In genomic region chr18:26271917-26272549, GRCh38 we compare ENCODE assay signal across 1 cellular context.
TF ChIP-seq lines count a peak whose summit lies in the region.

No MANE protein-coding gene starts in this region.

TF ChIP-seq in K562, 482 proteins besides CTCF, POLR2A, EP300 and RAD21 (continued from another document):
- TF ChIP-seq, protein P1, sequence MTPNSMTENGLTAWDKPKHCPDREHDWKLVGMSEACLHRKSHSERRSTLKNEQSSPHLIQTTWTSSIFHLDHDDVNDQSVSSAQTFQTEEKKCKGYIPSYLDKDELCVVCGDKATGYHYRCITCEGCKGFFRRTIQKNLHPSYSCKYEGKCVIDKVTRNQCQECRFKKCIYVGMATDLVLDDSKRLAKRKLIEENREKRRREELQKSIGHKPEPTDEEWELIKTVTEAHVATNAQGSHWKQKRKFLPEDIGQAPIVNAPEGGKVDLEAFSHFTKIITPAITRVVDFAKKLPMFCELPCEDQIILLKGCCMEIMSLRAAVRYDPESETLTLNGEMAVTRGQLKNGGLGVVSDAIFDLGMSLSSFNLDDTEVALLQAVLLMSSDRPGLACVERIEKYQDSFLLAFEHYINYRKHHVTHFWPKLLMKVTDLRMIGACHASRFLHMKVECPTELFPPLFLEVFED (CRISPR knock-in tag; conservative IDR thresholded peaks at IDR 0.05) = no peak
- TF ChIP-seq HDAC2 (IDR thresholded peaks at IDR 0.05) (no peak), SP1 (CRISPR knock-in tag; IDR thresholded peaks at IDR 0.05) (no peak), PTTG1 (tag; IDR thresholded peaks at IDR 0.05; ENCODE audit: low read depth) (no peak), MEIS2 (IDR thresholded peaks at IDR 0.05; ENCODE audit: partially characterized antibody) (no peak), ZNF408 (CRISPR knock-in tag; IDR thresholded peaks at IDR 0.05; ENCODE audit: low read depth) (no peak), THRAP3 (IDR thresholded peaks at IDR 0.05; ENCODE audit: borderline replicate concordance) (no peak), FOXK2 (conservative IDR thresholded peaks at IDR 0.05 in 1 of 2, IDR thresholded peaks at IDR 0.05 in 1 of 2; ENCODE audit: low read depth in 2 of 2) (no peak), NFIX (CRISPR knock-in tag; IDR thresholded peaks at IDR 0.05; ENCODE audit: low read depth) (no peak), HLTF (IDR thresholded peaks at IDR 0.05) (no peak), NFRKB (IDR thresholded peaks at IDR 0.05; ENCODE audit: low read depth) (no peak)
- TF ChIP-seq, protein P2, sequence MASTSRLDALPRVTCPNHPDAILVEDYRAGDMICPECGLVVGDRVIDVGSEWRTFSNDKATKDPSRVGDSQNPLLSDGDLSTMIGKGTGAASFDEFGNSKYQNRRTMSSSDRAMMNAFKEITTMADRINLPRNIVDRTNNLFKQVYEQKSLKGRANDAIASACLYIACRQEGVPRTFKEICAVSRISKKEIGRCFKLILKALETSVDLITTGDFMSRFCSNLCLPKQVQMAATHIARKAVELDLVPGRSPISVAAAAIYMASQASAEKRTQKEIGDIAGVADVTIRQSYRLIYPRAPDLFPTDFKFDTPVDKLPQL (IDR thresholded peaks at IDR 0.05; ENCODE audit: extremely low read depth, insufficient read length) = no peak
- TF ChIP-seq, protein P3, sequence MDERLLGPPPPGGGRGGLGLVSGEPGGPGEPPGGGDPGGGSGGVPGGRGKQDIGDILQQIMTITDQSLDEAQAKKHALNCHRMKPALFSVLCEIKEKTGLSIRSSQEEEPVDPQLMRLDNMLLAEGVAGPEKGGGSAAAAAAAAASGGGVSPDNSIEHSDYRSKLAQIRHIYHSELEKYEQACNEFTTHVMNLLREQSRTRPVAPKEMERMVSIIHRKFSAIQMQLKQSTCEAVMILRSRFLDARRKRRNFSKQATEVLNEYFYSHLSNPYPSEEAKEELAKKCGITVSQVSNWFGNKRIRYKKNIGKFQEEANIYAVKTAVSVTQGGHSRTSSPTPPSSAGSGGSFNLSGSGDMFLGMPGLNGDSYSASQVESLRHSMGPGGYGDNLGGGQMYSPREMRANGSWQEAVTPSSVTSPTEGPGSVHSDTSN (CRISPR knock-in tag; IDR thresholded peaks at IDR 0.05; ENCODE audit: low read depth) = no peak
- TF ChIP-seq, protein P3 (tag; conservative IDR thresholded peaks at IDR 0.05; ENCODE audit: low read depth) = no peak
